ENCODE assay signal across 21 cellular contexts in genomic region chr11:74937696-74938475, GRCh38. TPM values are rescaled to one million over a fixed set of nuclear protein-coding genes. Genes with fewer than 3 reads are reported as not detected.
DNase-seq lines count a peak whose midpoint lies in the region; ATAC-seq and TF ChIP-seq lines count a peak whose summit lies in the region.
"Had no signal": no experiment of that assay in that cellular context is flagged by ENCODE, and none has a peak within 500 bp of the region (broad histone marks: within the 10 kb centered on the region; RNA-seq: fewer than 3 reads in every experiment).

No MANE protein-coding gene starts in this region.

- no TSS peak for BruUV-seq in mammary epithelial cell (replicated peaks; lab: Mats Ljungman, UMichigan)

- CTCF ChIA-PET in mammary epithelial cell (lab: Charles Lee; ENCODE audit: low non-redundant PET): interaction anchor here (0.7 kb wide), 1 partner anchor 557 kb away, joined by 3 read pairs; no protein-coding TSS in a partner anchor

- H3K27me3 ChIP-seq in mammary epithelial cell (ENCODE audit: insufficient read depth, low read length): no peaks in the 10 kb centered on the region
- H3K27me3 ChIP-seq: body of pancreas, thyroid gland had no signal

- no peak overlapping the region for H3K4me2 ChIP-seq in mammary epithelial cell (ENCODE audit: insufficient read depth, low read depth, low read length)

- dilution Hi-C loops in mammary epithelial cell (cut with HindIII; ENCODE audit: low sequenced_read_pairs): no loop called here

- H3K4me3 ChIP-seq in mammary epithelial cell (replicated peaks in 1 of 3; ENCODE audit: insufficient read depth in 1 of 3, low read depth in 2 of 3, low read length in 3 of 3): no peak overlapping the region
- H3K4me3 ChIP-seq: body of pancreas, thyroid gland had no signal

- intact Hi-C loops in mammary epithelial cell (cut with micrococcal nuclease): no loop called here

- peaks cover 22% of the 10 kb centered on the region for H3K4me1 ChIP-seq in mammary epithelial cell (ENCODE audit: insufficient read depth, low read length)
- H3K4me1 ChIP-seq: body of pancreas, thyroid gland had no signal

- in situ Hi-C loops in mammary epithelial cell (cut with MboI; ENCODE audit: low sequenced_read_pairs in 2 of 2): no loop called here

- WGBS in mammary epithelial cell (ENCODE audit: low coverage, missing lambda C conversion rate): 96% methylated on average over 5 of the region's 5 CpGs

- no peak for ATAC-seq in HG02610 (IDR thresholded peaks at IDR 0.05; ENCODE audit: unreplicated experiment)
- ATAC-seq: body of pancreas, left colon had no signal

- H3K36me3 ChIP-seq in mammary epithelial cell (ENCODE audit: insufficient read depth, low read length): peaks cover 7% of the 10 kb centered on the region

- H3K27ac ChIP-seq in mammary epithelial cell (ENCODE audit: insufficient read depth, low read depth, low read length) (no peak overlapping the region), substantia nigra (ENCODE audit: low read depth, low read length, poor library complexity, severe bottlenecking) (no peak overlapping the region)
- H3K27ac ChIP-seq: body of pancreas, thyroid gland had no signal

- no peaks in the 10 kb centered on the region for H4K20me1 ChIP-seq in mammary epithelial cell (ENCODE audit: insufficient read depth, low read length)

- TF ChIP-seq CTCF in mammary epithelial cell (conservative IDR thresholded peaks at IDR 0.05 in 1 of 2, IDR thresholded peaks at IDR 0.05 in 1 of 2; ENCODE audit: extremely low read depth in 1 of 2, insufficient read depth in 1 of 2, low read depth in 1 of 2, low read length in 2 of 2): no peak

- H3K9ac ChIP-seq in mammary epithelial cell (ENCODE audit: insufficient read depth, low read length): no peak overlapping the region

- H2AFZ ChIP-seq in mammary epithelial cell (ENCODE audit: low read depth, low read length): no peak overlapping the region

- DNase-seq in EH (ENCODE audit: low read depth) (peak; percentile 54), NCI-H226 (peak; percentile 57), mammary epithelial cell (peak; percentile 20), iris pigment epithelial cell (ENCODE audit: low read depth) (peak; percentile 83), substantia nigra (lab: John Stamatoyannopoulos, UW) (no peak), DMS 273 treated with DMSO at 0.1 percent for 48 hours (lab: John Stamatoyannopoulos, UW) (no peak), MV-4-11 (lab: John Stamatoyannopoulos, UW) (no peak)
- DNase-seq: activated CD4-positive, alpha-beta memory T cell treated with anti-CD3 and anti-CD28 coated beads for 36 hours; activated CD4-positive, CD25-positive, alpha-beta regulatory T cell; activated naive CD8-positive, alpha-beta T cell treated with anti-CD3 and anti-CD28 coated beads, Interleukin-2, amount 10 ng/mL, durations not matched to agents 7 days and 5 days; body of pancreas; CD4-positive, CD25-positive, alpha-beta regulatory T cell; glutamatergic neuron; left colon; mesendoderm; NCI-H1048; NCI-H2029; nucleus accumbens; T-helper 9 cell; thyroid gland had no signal

- H3K9me3 ChIP-seq in mammary epithelial cell (replicated peaks; ENCODE audit: insufficient read depth, low read length): no peaks in the 10 kb centered on the region
- H3K9me3 ChIP-seq: body of pancreas, thyroid gland had no signal

- H3K79me2 ChIP-seq in mammary epithelial cell (ENCODE audit: insufficient read depth, low read length): no peaks in the 10 kb centered on the region

RNA-seq across cellular contexts. Expression of gene XRRA1, which starts 11.0 kb away (rescaled TPM):
- 10 to 100 TPM; 17.6 to 28.7 TPM for total RNA-seq in mammary epithelial cell
- 5.7 TPM for polyA plus RNA-seq in mammary epithelial cell
- polyA minus RNA-seq in mammary epithelial cell: 43.4 TPM

RNA-seq across cellular contexts. Expression of gene SPCS2, which starts 11.2 kb away (rescaled TPM):
- 100 to 1,000 TPM in 1 of 2 donors, 10 to 100 TPM in 1; 14.0 to 122 TPM for total RNA-seq in mammary epithelial cell
- polyA plus RNA-seq in mammary epithelial cell: 54.6 TPM
- polyA minus RNA-seq in mammary epithelial cell: 83.2 TPM

RNA-seq across cellular contexts. Expression of gene NEU3, which starts 50.8 kb away (rescaled TPM):
- total RNA-seq in mammary epithelial cell: 10 to 100 TPM; 17.3 to 21.8 TPM
- polyA plus RNA-seq in mammary epithelial cell: 9.3 TPM
- polyA minus RNA-seq in mammary epithelial cell: 10.0 TPM

Comparison
In these comparisons a context has a peak if more than half of its experiments do, and no peak if none do; other contexts are left out.
1. DNase-seq: peak in EH (single experiment), NCI-H226 (single experiment), mammary epithelial cell (single experiment) and iris pigment epithelial cell (single experiment); none in substantia nigra (0 of 49), DMS 273 treated with DMSO at 0.1 percent for 48 hours (single experiment) and MV-4-11 (single experiment).